8 cellular contexts compared by ENCODE assay signal in genomic region chr6:21587925-21588811, GRCh38. TPM values are rescaled to one million over a fixed set of nuclear protein-coding genes. Genes with fewer than 3 reads are reported as not detected.
DNase-seq lines count a peak whose midpoint lies in the region; ATAC-seq and TF ChIP-seq lines count a peak whose summit lies in the region.

No MANE protein-coding gene starts in this region.

- peaks cover 10 to 15% (median 13%) of the 10 kb centered on the region in 4 donors for H3K4me1 Mint-ChIP-seq in naive thymus-derived CD8-positive, alpha-beta T cell

- H3K4me3 Mint-ChIP-seq in naive thymus-derived CD8-positive, alpha-beta T cell, result peak overlapping the region; percentile 89 to 98 (median 95)

- POLR2A ChIA-PET in naive thymus-derived CD8-positive, alpha-beta T cell (lab: Charles Lee), result interaction anchor here (0.5 to 2.5 kb wide), 6 partner anchors 10 to 1032 kb away, joined by 4 to 13 read pairs (median 6); no protein-coding TSS in a partner anchor

- H3K4me3 ChIP-seq in fibroblast of mammary gland (ENCODE audit: control insufficient read depth, low read depth, low read length), result peak overlapping the region; percentile 74

- DNase-seq in COR-L47 (lab: John Stamatoyannopoulos, UW) (peak; percentile 89), NCI-H526 treated with DMSO at 0.1 percent for 48 hours (lab: John Stamatoyannopoulos, UW) (peak; percentile 95), fibroblast of mammary gland (ENCODE audit: low read depth) (peak; percentile 52), ureter (ENCODE audit: low spot score) (peak; percentile 69)
- DNase-seq in activated T-cell treated with anti-CD3 and anti-CD28 coated beads, Interleukin-2, amount 50 U/mL, for 1 hour, result peak; percentile 40
- peak in 9 of 10 donors; percentile 4 to 57 (median 18) for DNase-seq in naive thymus-derived CD8-positive, alpha-beta T cell

- ATAC-seq in GM19324 (IDR thresholded peaks at IDR 0.05; ENCODE audit: low FRiP score, unreplicated experiment) (peak; percentile 38), HG03196 (IDR thresholded peaks at IDR 0.05; ENCODE audit: unreplicated experiment) (peak; percentile 26)
- ATAC-seq in naive thymus-derived CD8-positive, alpha-beta T cell, result peak; percentile 45 to 48

- no peak for TF ChIP-seq CTCF in fibroblast of mammary gland (conservative IDR thresholded peaks at IDR 0.05; ENCODE audit: control insufficient read depth, insufficient read depth, low read depth, low read length)

- peaks cover 4 to 18% (median 10%) of the 10 kb centered on the region in 5 donors for H3K27me3 Mint-ChIP-seq in naive thymus-derived CD8-positive, alpha-beta T cell

- peaks cover 0 to 2% (median 0%) of the 10 kb centered on the region in 9 donors for H3K9me3 Mint-ChIP-seq in naive thymus-derived CD8-positive, alpha-beta T cell

- no peaks in the 10 kb centered on the region for H3K36me3 Mint-ChIP-seq in naive thymus-derived CD8-positive, alpha-beta T cell

- H3K27ac Mint-ChIP-seq in naive thymus-derived CD8-positive, alpha-beta T cell, result peak overlapping the region; percentile 19 to 88 (median 64)

RNA-seq across cellular contexts. Expression of gene SOX4, which starts 5.4 kb away (rescaled TPM):
- 1 to 10 TPM; 1.7 to 2.0 TPM for total RNA-seq in naive thymus-derived CD8-positive, alpha-beta T cell
- 1 to 10 TPM; 1.0 to 1.4 (median 1.3) TPM for polyA plus RNA-seq in naive thymus-derived CD8-positive, alpha-beta T cell
- total RNA-seq in ureter, result 30.3 TPM

Comparison
In these comparisons a context has a peak if more than half of its experiments do, and no peak if none do; other contexts are left out.
1. Peak in every context shown above with its lines: DNase-seq, ATAC-seq and H3K4me3 ChIP-seq.
2. DNase-seq: peak in every context shown above with its lines; median percentile 95 in NCI-H526 treated with DMSO at 0.1 percent for 48 hours; 89 in COR-L47; 69 in ureter; 52 in fibroblast of mammary gland; 40 in activated T-cell treated with anti-CD3 and anti-CD28 coated beads, Interleukin-2, amount 50 U/mL, for 1 hour; 18 in naive thymus-derived CD8-positive, alpha-beta T cell.
3. RNA of gene SOX4, which starts 5.4 kb away (total RNA-seq): 30.3 TPM in ureter (single experiment); 1.7 to 2.0 TPM in naive thymus-derived CD8-positive, alpha-beta T cell; every median in the first group is over 10 times any median in the second.